In the genomic region with DNA sequence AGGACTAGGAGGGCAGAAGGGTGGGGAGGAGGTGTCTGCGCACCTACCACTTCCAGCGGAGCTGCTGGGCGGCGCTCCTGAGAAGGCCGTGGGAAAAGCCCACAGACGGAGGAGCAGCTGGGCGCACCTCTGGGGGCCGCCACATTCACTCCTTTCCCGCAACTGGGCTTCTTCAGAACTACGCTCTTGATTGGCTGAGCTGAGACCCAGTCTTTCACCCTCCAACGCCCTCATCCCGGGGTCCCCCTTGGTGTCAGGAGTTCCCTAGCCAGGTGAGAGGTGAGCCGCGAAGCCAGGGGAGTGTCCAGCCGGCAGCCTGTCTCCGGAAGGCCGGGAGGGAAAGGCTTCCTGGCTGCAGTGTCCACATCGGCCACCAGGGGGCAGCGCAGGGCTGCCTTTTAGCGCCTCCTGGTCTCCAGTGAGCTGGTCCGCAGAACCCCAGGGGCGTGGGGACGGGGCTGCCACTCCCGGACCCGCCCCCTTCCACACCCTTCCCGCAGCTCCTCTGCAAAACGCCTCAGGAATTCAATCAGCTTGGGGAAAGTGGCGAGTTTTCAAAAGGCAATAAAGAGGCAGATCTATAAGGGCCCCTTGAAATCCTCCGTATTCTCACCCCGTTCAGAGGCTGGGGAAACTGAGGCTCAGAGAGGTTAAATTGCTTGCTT, we compare ENCODE assay signal across 8 cellular contexts.
DNase-seq lines count a peak whose midpoint lies in the region; ATAC-seq and TF ChIP-seq lines count a peak whose summit lies in the region.

No MANE protein-coding gene starts in this region.

- no peaks in the 10 kb centered on the region for H3K27me3 ChIP-seq in HAP-1 (ENCODE audit: low read depth)

- H3K9me3 ChIP-seq in HAP-1 = no peaks in the 10 kb centered on the region

- TF ChIP-seq CTCF in cardiac fibroblast (IDR thresholded peaks at IDR 0.05; ENCODE audit: low read depth, low read length) = peak; percentile 93

- in situ Hi-C loops in HAP-1 (cut with MboI; ENCODE audit: low sequenced_read_pairs) = loop anchor here (5.0 kb wide), 1 partner anchor 393 kb away; no protein-coding TSS in a partner anchor

- H3K4me3 ChIP-seq in HAP-1 (no peak overlapping the region), cardiac fibroblast (replicated peaks in 1 of 2; ENCODE audit: low read depth in 2 of 2, low read length in 2 of 2) (peak overlapping the region; percentile 19 to 32)

- peak; percentile 41 for DNase-seq in COLO829 (ENCODE audit: low spot score)
- peak; percentile 62 to 94 for DNase-seq in HAP-1 (ENCODE audit: low spot score in 2 of 2)
- DNase-seq in NCI-H1930 (lab: John Stamatoyannopoulos, UW) = peak; percentile 10 to 52
- peak; percentile 40 to 78 (median 62) for DNase-seq in activated CD4-positive, CD25-positive, alpha-beta regulatory T cell (lab: John Stamatoyannopoulos, UW)
- peak; percentile 78 to 93 for DNase-seq in cardiac fibroblast (ENCODE audit: low read depth in 2 of 2)
- peak; percentile 82 for DNase-seq in iris pigment epithelial cell (ENCODE audit: low read depth)
- DNase-seq in stimulated activated CD4-positive, alpha-beta T cell treated with anti-CD3 and anti-CD28 coated beads, Interleukin-12 subunit alpha, Interleukin-12 subunit beta, amount 100 ng/mL, for 24 hours (ENCODE audit: low read depth in 2 of 2) = peak; percentile 68 to 81

- H3K36me3 ChIP-seq in HAP-1 (replicated peaks) = no peaks in the 10 kb centered on the region

- peaks cover 3% of the 10 kb centered on the region for H3K4me1 ChIP-seq in HAP-1

- ATAC-seq in HG03469 (IDR thresholded peaks at IDR 0.05; ENCODE audit: unreplicated experiment) = no peak

Comparison
In these comparisons a context has a peak if more than half of its experiments do, and no peak if none do; other contexts are left out.
1. DNase-seq: peak in every context shown above with its lines; median percentile 86 in cardiac fibroblast; 82 in iris pigment epithelial cell; 78 in HAP-1; 74 in stimulated activated CD4-positive, alpha-beta T cell treated with anti-CD3 and anti-CD28 coated beads, Interleukin-12 subunit alpha, Interleukin-12 subunit beta, amount 100 ng/mL, for 24 hours; 62 in activated CD4-positive, CD25-positive, alpha-beta regulatory T cell; 41 in COLO829; 31 in NCI-H1930.